Comparison of ENCODE assay signal across 8 cellular contexts in the genomic region with DNA sequence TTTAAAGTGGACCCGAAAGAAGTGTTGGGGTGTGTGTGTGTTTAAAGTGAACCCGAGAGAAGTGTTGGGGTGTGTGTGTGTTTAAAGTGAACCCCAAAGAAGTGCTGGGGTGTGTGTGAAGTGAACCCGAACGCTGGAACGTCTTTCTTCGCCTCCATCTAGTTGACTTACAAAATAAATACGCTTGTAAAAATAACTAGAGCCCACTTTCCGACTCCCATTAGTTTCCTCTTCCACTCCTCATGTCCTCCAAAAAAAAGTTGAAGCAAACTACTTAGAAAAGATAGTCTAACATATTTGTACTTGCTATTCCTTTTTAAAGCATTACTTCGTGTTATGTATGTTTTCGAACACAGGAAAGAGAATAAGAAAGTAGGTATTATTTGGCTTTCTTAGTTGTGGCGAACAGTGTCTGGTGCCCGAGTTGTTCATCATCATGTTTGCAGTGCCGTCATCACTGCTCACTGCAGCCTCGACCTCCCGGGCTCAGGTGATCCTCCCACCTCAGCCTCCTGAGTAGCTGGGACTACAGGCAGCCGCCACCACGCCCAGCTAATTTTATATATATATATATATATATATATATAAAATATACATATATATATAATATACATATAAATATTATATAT. TPM values are rescaled to one million over a fixed set of nuclear protein-coding genes. Genes with fewer than 3 reads are reported as not detected.
DNase-seq lines count a peak whose midpoint lies in the region; ATAC-seq and TF ChIP-seq lines count a peak whose summit lies in the region.

No MANE protein-coding gene starts in this region.

- H4K20me1 ChIP-seq in Karpas-422 (ENCODE audit: insufficient read depth, low read depth, low read length): no peaks in the 10 kb centered on the region

- H3K9me3 ChIP-seq in Karpas-422 (ENCODE audit: low read length): no peaks in the 10 kb centered on the region
- H3K9me3 ChIP-seq in iPS DF 6.9 (ENCODE audit: control insufficient read depth, insufficient read depth, low read length): no peaks in the 10 kb centered on the region
- H3K9me3 ChIP-seq in spleen: no peaks in the 10 kb centered on the region

- no peaks in the 10 kb centered on the region for H3K27me3 ChIP-seq in Karpas-422 (ENCODE audit: low read length)
- H3K27me3 ChIP-seq in iPS DF 6.9 (ENCODE audit: control insufficient read depth, insufficient read depth, low read length): no peaks in the 10 kb centered on the region
- H3K27me3 ChIP-seq in spleen (replicated peaks in 1 of 7): no peaks in the 10 kb centered on the region

- peak overlapping the region; percentile 92 for H3K4me2 ChIP-seq in Karpas-422 (ENCODE audit: low read depth, low read length, poor library complexity, severe bottlenecking)

- H3K4me1 ChIP-seq in Karpas-422 (ENCODE audit: low read length) (peaks cover 59% of the 10 kb centered on the region), iPS DF 6.9 (ENCODE audit: control insufficient read depth, insufficient read depth, low read length) (no peaks in the 10 kb centered on the region), spleen (peaks cover 8 to 66% (median 46%) of the 10 kb centered on the region in 6 donors)

- no peaks in the 10 kb centered on the region; the same call in 1 of the 2 replicates for H3K36me3 ChIP-seq in Karpas-422 (ENCODE audit: insufficient read depth, low read length)
- no peaks in the 10 kb centered on the region for H3K36me3 ChIP-seq in iPS DF 6.9 (ENCODE audit: control insufficient read depth, insufficient read depth, low read length)
- peaks cover 0 to 11% (median 0%) of the 10 kb centered on the region in 6 donors for H3K36me3 ChIP-seq in spleen

- TF ChIP-seq POLR2A in spleen (IDR thresholded peaks at IDR 0.05): no peak

- no peak for ATAC-seq in HG03457 (IDR thresholded peaks at IDR 0.05; ENCODE audit: unreplicated experiment)

- peak; percentile 8 for DNase-seq in Daoy (ENCODE audit: low read depth)
- no peak for DNase-seq in Karpas-422
- DNase-seq in activated gamma-delta T cell (lab: John Stamatoyannopoulos, UW): peak; percentile 10
- no peak for DNase-seq in iPS DF 6.9 (ENCODE audit: low read depth, low spot score)
- no peak for DNase-seq in spleen
- no peak for DNase-seq in NCI-H1694 treated with DMSO at 0.1 percent for 48 hours (lab: John Stamatoyannopoulos, UW)
- DNase-seq in NCI-H1048 (lab: John Stamatoyannopoulos, UW): no peak

- 100% methylated on average over 1 of the region's 17 CpGs for WGBS in iPS DF 6.9 (ENCODE audit: insufficient coverage, insufficient read length)
- 18 to 24% (median 23%) methylated on average over 17 of the region's 17 CpGs for WGBS in spleen, 5 donors

- no peak overlapping the region for H2AFZ ChIP-seq in Karpas-422 (ENCODE audit: low read length)

- H3K4me3 ChIP-seq in Karpas-422 (ENCODE audit: low read length) (peak overlapping the region; percentile 89), iPS DF 6.9 (ENCODE audit: low read length) (peak overlapping the region; percentile 83; the same call in 1 of the 2 replicates), spleen (peak overlapping the region; percentile 57 to 94 (median 82))

- no peak for TF ChIP-seq CTCF in spleen (IDR thresholded peaks at IDR 0.05 in 8 of 11, conservative IDR thresholded peaks at IDR 0.05 in 3 of 11)

- no peaks in the 10 kb centered on the region for H3K9me2 ChIP-seq in Karpas-422 (replicated peaks; ENCODE audit: insufficient read depth, low read length)

- H3K27ac ChIP-seq in Karpas-422 (ENCODE audit: low read length): peak overlapping the region; percentile 81
- H3K27ac ChIP-seq in iPS DF 6.9 (ENCODE audit: low read length): no peak overlapping the region
- peak overlapping the region; percentile 96 to 99 (median 98) for H3K27ac ChIP-seq in spleen

- peaks cover 68% of the 10 kb centered on the region for H3K79me2 ChIP-seq in Karpas-422 (ENCODE audit: low read length)

- intact Hi-C loops in spleen (cut with DNase I; ENCODE audit: low total_unique reads): no loop called here

- peak overlapping the region; percentile 89 for H3K9ac ChIP-seq in Karpas-422 (ENCODE audit: low read length)

RNA-seq across cellular contexts. Expression of a gene that starts 1.1 kb away (rescaled TPM):
- total RNA-seq in Daoy (2014; rRNA removed; shearing (Covaris generic)): 17.1 and 23.5 TPM in 2 replicates
- total RNA-seq in Karpas-422 (2014; rRNA removed; shearing (Covaris generic); ENCODE audit: low replicate concordance): 107 and 164 TPM in 2 replicates
- 10 to 100 TPM; 56.1 to 86.2 (median 68.8) TPM for total RNA-seq in spleen
- polyA plus RNA-seq in spleen: 10 to 100 TPM in 1 of 3 donors, 1 to 10 TPM in 2; 7.7 to 13.1 (median 8.6) TPM

RNA-seq across cellular contexts. Expression of a gene that starts 42.5 kb away (rescaled TPM):
- total RNA-seq in Daoy (2014; rRNA removed; shearing (Covaris generic)): 55.8 and 63.3 TPM in 2 replicates
- total RNA-seq in Karpas-422 (2014; rRNA removed; shearing (Covaris generic); ENCODE audit: low replicate concordance): 145 and 204 TPM in 2 replicates
- 10 to 100 TPM; 28.5 to 52.6 (median 42.7) TPM for total RNA-seq in spleen
- polyA plus RNA-seq in spleen: 10 to 100 TPM; 10.9 to 15.7 (median 12.0) TPM

RNA-seq across cellular contexts. Expression of a gene that starts 55.4 kb away (rescaled TPM):
- total RNA-seq in Daoy (2014; rRNA removed; shearing (Covaris generic)): 17.4 and 22.6 TPM in 2 replicates
- 87.0 and 128 TPM in 2 replicates for total RNA-seq in Karpas-422 (2014; rRNA removed; shearing (Covaris generic); ENCODE audit: low replicate concordance)
- 100 to 1,000 TPM in 1 of 7 donors, 10 to 100 TPM in 6; 54.7 to 129 (median 69.6) TPM for total RNA-seq in spleen
- 10 to 100 TPM in 2 of 3 donors, 1 to 10 TPM in 1; 7.5 to 19.5 (median 13.0) TPM for polyA plus RNA-seq in spleen

Comparison
In these comparisons a context has a peak if more than half of its experiments do, and no peak if none do; other contexts are left out.
1. DNase-seq: peak in Daoy (single experiment) and activated gamma-delta T cell (single experiment); none in Karpas-422 (single experiment), iPS DF 6.9 (single experiment), spleen (single experiment), NCI-H1694 treated with DMSO at 0.1 percent for 48 hours (single experiment) and NCI-H1048 (single experiment).
2. Peak in every context shown above with its lines, with median percentiles within 50 percentile points of each other: H3K4me3 ChIP-seq.